In the genomic region with DNA sequence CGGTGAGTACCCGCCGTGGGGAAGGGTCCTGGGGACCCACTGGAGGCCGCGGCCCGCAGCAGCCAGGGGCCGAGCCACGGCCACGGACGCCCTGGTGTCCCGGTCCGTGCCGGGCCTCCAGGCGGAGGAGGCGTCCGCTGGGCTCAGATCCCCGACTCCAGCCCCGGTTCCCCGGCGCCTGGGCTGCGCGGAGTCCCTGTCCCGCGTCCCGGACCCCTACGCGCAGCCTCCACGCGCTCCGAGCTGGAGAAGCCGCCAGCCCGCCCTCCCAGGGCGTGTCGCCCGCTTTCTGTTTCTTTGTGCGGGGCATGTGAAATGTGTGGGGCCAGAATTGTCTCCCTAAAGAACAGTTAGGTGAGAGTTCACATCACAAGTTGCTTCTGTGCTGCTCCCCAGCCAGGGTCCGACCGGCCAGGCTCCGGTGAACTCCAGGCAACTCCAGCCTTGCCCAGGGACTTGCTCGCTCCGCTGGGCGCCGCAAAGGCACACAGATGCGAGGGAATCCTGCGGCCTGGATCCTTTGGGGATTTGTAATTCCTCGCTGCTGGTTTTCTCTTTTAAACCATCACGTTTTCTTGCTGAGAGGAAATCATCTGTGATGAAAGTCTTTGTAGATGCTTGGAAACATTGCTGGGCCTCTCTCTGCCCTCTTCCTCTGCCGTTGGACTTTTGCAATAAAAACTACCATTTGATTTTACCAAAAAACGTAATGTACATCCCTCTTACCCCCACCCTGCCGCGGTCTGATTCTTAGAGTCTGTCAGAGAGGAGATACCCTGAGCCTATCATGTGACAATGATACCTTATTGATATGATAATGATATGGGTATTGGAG, we compare ENCODE assay signal across 8 cellular contexts. TPM values are rescaled to one million over a fixed set of nuclear protein-coding genes. Genes with fewer than 3 reads are reported as not detected.
DNase-seq lines count a peak whose midpoint lies in the region; ATAC-seq and TF ChIP-seq lines count a peak whose summit lies in the region.

No MANE protein-coding gene starts in this region.

- intact Hi-C loops in esophagus muscularis mucosa (cut with DNase I): loop anchor here (10.0 kb wide), 1 partner anchor 118 kb away; no protein-coding TSS in a partner anchor
- intact Hi-C loops in aorta (cut with DNase I): no loop called here

- H3K36me3 ChIP-seq in BJ (ENCODE audit: control insufficient read depth, insufficient read depth, low read length) (peaks cover 3% of the 10 kb centered on the region), esophagus muscularis mucosa (peaks cover 0 to 9% (median 3%) of the 10 kb centered on the region in 4 donors), aorta (ENCODE audit: control insufficient read depth in 1 of 2, insufficient read depth in 2 of 2, low read length in 1 of 2) (no peaks in the 10 kb centered on the region)

- H3K27ac ChIP-seq in esophagus muscularis mucosa (replicated peaks in 1 of 4): peak overlapping the region; percentile 94 to 99 (median 96)
- peak overlapping the region; percentile 85 to 95 for H3K27ac ChIP-seq in aorta (ENCODE audit: low read depth in 1 of 2, low read length in 2 of 2)

- H3K4me3 ChIP-seq in BJ (ENCODE audit: low read depth, low read length) (peak overlapping the region; percentile 50), esophagus muscularis mucosa (peak overlapping the region; percentile 69 to 90 (median 79)), aorta (ENCODE audit: low read length in 2 of 2) (peak overlapping the region; percentile 91)

- TF ChIP-seq POLR2A in esophagus muscularis mucosa (IDR thresholded peaks at IDR 0.05; ENCODE audit: low read depth): no peak

- DNase-seq in BJ (ENCODE audit: low read depth) (no peak), esophagus muscularis mucosa (ENCODE audit: extremely low spot score) (no peak), aorta (peak; percentile 70 to 84), NOMO-1 treated with dmso at 0.1 percent for 144 hours (lab: John Stamatoyannopoulos, UW; ENCODE audit: unreplicated experiment) (no peak)
- peak; percentile 76 for DNase-seq in activated CD8-positive, alpha-beta memory T cell treated with anti-CD3 and anti-CD28 coated beads, Interleukin-2, amount 50 U/mL, for 48 hours
- no peak for DNase-seq in natural killer cell treated with Interleukin-12 subunit alpha and Interleukin-12 subunit beta and Interleukin-15 and Interleukin-18, amount 100 ng/mL, for 72 hours (ENCODE audit: low spot score)

- H3K27ac Mint-ChIP-seq in natural killer cell treated with Interleukin-12 subunit alpha and Interleukin-12 subunit beta and Interleukin-15 and Interleukin-18, amount 100 ng/mL, for 72 hours: peak overlapping the region; percentile 97 to 99

- CTCF ChIA-PET in BJ (lab: Yijun Ruan, JAX): no interaction called here

- H3K9me3 ChIP-seq in esophagus muscularis mucosa: no peaks in the 10 kb centered on the region
- no peaks in the 10 kb centered on the region for H3K9me3 ChIP-seq in aorta (ENCODE audit: control insufficient read depth, low read length)

- H3K4me1 Mint-ChIP-seq in natural killer cell treated with Interleukin-12 subunit alpha and Interleukin-12 subunit beta and Interleukin-15 and Interleukin-18, amount 100 ng/mL, for 72 hours (ENCODE audit: low read depth in 2 of 2): peaks cover 50 to 53% of the 10 kb centered on the region in 2 donors

- no peak for TF ChIP-seq EP300 in esophagus muscularis mucosa (IDR thresholded peaks at IDR 0.05)

- ATAC-seq in GM21360 (IDR thresholded peaks at IDR 0.05; ENCODE audit: unreplicated experiment) (peak; percentile 18), HG03571 (IDR thresholded peaks at IDR 0.05; ENCODE audit: unreplicated experiment) (peak; percentile 21), aorta (ENCODE audit: low FRiP score) (peak; percentile 61)
- ATAC-seq in natural killer cell treated with Interleukin-12 subunit alpha and Interleukin-12 subunit beta and Interleukin-15 and Interleukin-18, amount 100 ng/mL, for 72 hours: peak; percentile 46 to 50

- H3K27me3 ChIP-seq in BJ (ENCODE audit: control insufficient read depth, insufficient read depth, low read length) (no peaks in the 10 kb centered on the region), esophagus muscularis mucosa (no peaks in the 10 kb centered on the region), aorta (ENCODE audit: control insufficient read depth in 1 of 2, insufficient read depth in 2 of 2, low read length in 1 of 2) (no peaks in the 10 kb centered on the region)

- under 1% methylated on average over 13 of the region's 51 CpGs for WGBS in esophagus muscularis mucosa
- 0 to 1% methylated on average over 51 of the region's 51 CpGs for WGBS in aorta, 2 donors

- no peaks in the 10 kb centered on the region for H3K36me3 Mint-ChIP-seq in natural killer cell treated with Interleukin-12 subunit alpha and Interleukin-12 subunit beta and Interleukin-15 and Interleukin-18, amount 100 ng/mL, for 72 hours

- POLR2A ChIA-PET in BJ (lab: Charles Lee): interaction anchor here (0.6 kb wide), 2 partner anchors 373 to 1027 kb away, joined by 3 to 19 read pairs; no protein-coding TSS in a partner anchor

- peak overlapping the region; percentile 93 for H3K4me3 Mint-ChIP-seq in natural killer cell treated with Interleukin-12 subunit alpha and Interleukin-12 subunit beta and Interleukin-15 and Interleukin-18, amount 100 ng/mL, for 72 hours

- H3K4me1 ChIP-seq in esophagus muscularis mucosa: peaks cover 61 to 67% (median 61%) of the 10 kb centered on the region in 4 donors
- peaks cover 0 to 5% of the 10 kb centered on the region in 2 donors for H3K4me1 ChIP-seq in aorta (ENCODE audit: control insufficient read depth in 1 of 2, insufficient read depth in 2 of 2, low read length in 2 of 2)

- no peaks in the 10 kb centered on the region for H3K9me3 Mint-ChIP-seq in natural killer cell treated with Interleukin-12 subunit alpha and Interleukin-12 subunit beta and Interleukin-15 and Interleukin-18, amount 100 ng/mL, for 72 hours

- TF ChIP-seq CTCF in BJ (IDR thresholded peaks at IDR 0.05; ENCODE audit: insufficient read depth, low read depth, low read length): no peak
- no peak for TF ChIP-seq CTCF in esophagus muscularis mucosa (IDR thresholded peaks at IDR 0.05)

- no peaks in the 10 kb centered on the region for H3K27me3 Mint-ChIP-seq in natural killer cell treated with Interleukin-12 subunit alpha and Interleukin-12 subunit beta and Interleukin-15 and Interleukin-18, amount 100 ng/mL, for 72 hours

RNA-seq across cellular contexts. Expression of gene GYPC, which starts 0.6 kb away (rescaled TPM):
- 164 and 236 TPM in 2 replicates for polyA plus RNA-seq in BJ (2011; rRNA removed)
- polyA minus RNA-seq in BJ (2011; rRNA and poly(A)+ RNA removed): 83.8 and 133 TPM in 2 replicates
- total RNA-seq in esophagus muscularis mucosa: 100 to 1,000 TPM; 119 to 197 (median 167) TPM
- 10 to 100 TPM; 44.2 to 56.9 TPM for total RNA-seq in natural killer cell treated with Interleukin-12 subunit alpha and Interleukin-12 subunit beta and Interleukin-15 and Interleukin-18, amount 100 ng/mL, for 72 hours
- 10 to 100 TPM; 79.5 to 91.2 TPM for total RNA-seq in aorta
- 100 to 1,000 TPM; 118 to 173 TPM for polyA plus RNA-seq in aorta

Comparison
In these comparisons a context has a peak if more than half of its experiments do, and no peak if none do; other contexts are left out.
1. DNase-seq: peak in activated CD8-positive, alpha-beta memory T cell treated with anti-CD3 and anti-CD28 coated beads, Interleukin-2, amount 50 U/mL, for 48 hours (single experiment) and aorta (2 of 2); none in BJ (single experiment), esophagus muscularis mucosa (single experiment), natural killer cell treated with Interleukin-12 subunit alpha and Interleukin-12 subunit beta and Interleukin-15 and Interleukin-18, amount 100 ng/mL, for 72 hours (single experiment) and NOMO-1 treated with dmso at 0.1 percent for 144 hours (single experiment).
2. Peak in every context shown above with its lines, with median percentiles within 50 percentile points of each other: H3K4me3 ChIP-seq and ATAC-seq.